Comparison of ENCODE assay signal across 1 cellular context in the genomic region with DNA sequence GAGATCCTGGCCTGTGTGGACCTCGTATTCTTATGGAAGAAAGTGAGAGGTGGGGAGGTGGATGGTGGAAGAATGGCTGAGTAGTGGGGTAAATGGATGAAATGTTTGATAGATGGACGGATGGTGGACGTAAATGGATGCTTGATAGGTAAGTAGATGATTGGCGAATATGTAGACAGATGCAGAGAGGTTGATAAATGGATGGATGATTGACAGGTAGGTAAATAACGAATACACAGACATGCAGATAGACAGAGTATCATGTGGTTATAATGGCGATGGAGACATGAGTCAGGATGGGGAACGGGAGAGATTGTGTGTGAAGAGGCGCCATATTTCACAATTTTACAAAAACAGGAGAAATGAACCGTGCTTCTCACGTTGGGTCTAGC.
TF ChIP-seq lines count a peak whose summit lies in the region.

No MANE protein-coding gene starts in this region.

TF ChIP-seq in IMR-90, 13 proteins besides CTCF, POLR2A, EP300 and RAD21 (continued from another document):
- no peak for TF ChIP-seq RCOR1 (IDR thresholded peaks at IDR 0.05; ENCODE audit: insufficient replicate concordance, low read length)
- no peak for TF ChIP-seq RFX5 (IDR thresholded peaks at IDR 0.05; ENCODE audit: low read depth, low read length)
